In genomic region chr7:128123291-128124037, GRCh38 we compare ENCODE assay signal across 30 cellular contexts.
A peak's percentile ranks its signal among the peaks of the same experiment; 100 is the strongest.
DNase-seq lines count a peak whose midpoint lies in the region; ATAC-seq, FAIRE-seq and TF ChIP-seq lines count a peak whose summit lies in the region.
"Had no signal": no experiment of that assay in that cellular context is flagged by ENCODE, and none has a peak within 500 bp of the region (broad histone marks: within the 10 kb centered on the region; RNA-seq: fewer than 3 reads in every experiment).

No MANE protein-coding gene starts in this region.

- in situ Hi-C loops in K562 (cut with MboI) = no loop called here

- TF ChIP-seq POLR2A in A549 (IDR thresholded peaks at IDR 0.05; ENCODE audit: low read length) (no peak), K562 (conservative IDR thresholded peaks at IDR 0.05) (no peak), esophagus squamous epithelium (IDR thresholded peaks at IDR 0.05) (no peak)

- 0 out of 2 replicates have a peak, but pooled peaks cover 3% of the 10 kb centered on the region for H4K20me1 ChIP-seq in K562 (replicated peaks; ENCODE audit: control insufficient read depth, insufficient read depth, low read length)

- no peaks in the 10 kb centered on the region for H3K9me3 Mint-ChIP-seq in neural crest cell
- H3K9me3 Mint-ChIP-seq: nephron; T-helper 2 cell treated with Interferon-gamma antibody and Interleukin-4, amounts not matched to agents 5 μg/mL and 100 μg/mL, for 36 hours had no signal

- BruUV-seq in K562 (replicated peaks; lab: Mats Ljungman, UMichigan) = no TSS peak

- intact Hi-C loops in K562 (cut with micrococcal nuclease) = loop anchor here (5.0 kb wide), 1 partner anchor 81 kb away; no protein-coding TSS in a partner anchor
- intact Hi-C loops in esophagus squamous epithelium (cut with DNase I) = no loop called here
- intact Hi-C loops in posterior cingulate gyrus (cut with DNase I) = no loop called here

- no peak overlapping the region for H2AFZ ChIP-seq in K562 (ENCODE audit: low read depth, low read length)

- FAIRE-seq in A549 (lab: Jason Lieb, UNC) (no peak), K562 (lab: Jason Lieb, UNC) (no peak)
- FAIRE-seq: G401.6 had no signal

- WGBS in A549 (ENCODE audit: missing lambda C conversion rate) = 78% methylated on average over 12 of the region's 12 CpGs
- WGBS in K562 (ENCODE audit: insufficient coverage, low coverage, missing lambda C conversion rate) = 16% methylated on average over 12 of the region's 12 CpGs
- 80 to 91% methylated on average over 6 to 8 of the region's 12 CpGs for WGBS in esophagus squamous epithelium, 2 donors

- H3K27ac ChIP-seq in A549 (no peak overlapping the region), HEK293 (ENCODE audit: extremely low read depth, low read depth, low read length) (no peak overlapping the region), K562 (ENCODE audit: extremely low read depth, low read depth, low read length) (no peak overlapping the region), esophagus squamous epithelium (no peak overlapping the region)
- H3K27ac ChIP-seq: breast epithelium, foreskin keratinocyte, heart right ventricle, prostate gland, stomach, tibial artery had no signal

- CTCF ChIA-PET in A549 (lab: Yijun Ruan, JAX) = interaction anchor here (0.9 to 2.4 kb wide), 3 partner anchors 11 to 86 kb away, joined by 4 to 10 read pairs (median 4); no protein-coding TSS in a partner anchor
- CTCF ChIA-PET in HEK293 (lab: Yijun Ruan, JAX) = interaction anchor here (0.7 to 1.4 kb wide), 3 partner anchors 13 to 85 kb away, joined by 3 to 5 read pairs (median 4); no protein-coding TSS in a partner anchor
- CTCF ChIA-PET in K562 (lab: Yijun Ruan, JAX; ENCODE audit: low intra/inter-chr PET ratio) = no interaction called here

- no peak overlapping the region for H3K9ac ChIP-seq in K562 (ENCODE audit: insufficient read depth in 1 of 2, low read depth in 2 of 2, low read length in 2 of 2)

- ATAC-seq in A549 (peak; percentile 55 to 56; a peak in 5 of 6 replicates), K562 (peak; percentile 59), GM19035 (IDR thresholded peaks at IDR 0.05; ENCODE audit: unreplicated experiment) (no peak)
- ATAC-seq: foreskin keratinocyte, heart right ventricle, PC-3, Right ventricle myocardium inferior had no signal

- H3K27ac Mint-ChIP-seq in neural crest cell (ENCODE audit: unreplicated experiment) = peak overlapping the region; percentile 45
- H3K27ac Mint-ChIP-seq: B cell; T-helper 2 cell treated with Interferon-gamma antibody and Interleukin-4, amounts not matched to agents 5 μg/mL and 100 μg/mL, for 36 hours had no signal

- H3K4me3 Mint-ChIP-seq in neural crest cell = no peak overlapping the region
- H3K4me3 Mint-ChIP-seq: B cell; nephron; T-helper 2 cell treated with Interferon-gamma antibody and Interleukin-4, amounts not matched to agents 5 μg/mL and 100 μg/mL, for 36 hours had no signal

- POLR2A ChIA-PET in A549 (lab: Yijun Ruan, JAX) = no interaction called here
- POLR2A ChIA-PET in HEK293 (lab: Yijun Ruan, JAX) = no interaction called here
- POLR2A ChIA-PET in K562 (lab: Yijun Ruan, JAX) = interaction anchor here (0.6 kb wide), 4 partner anchors 15 to 679 kb away, joined by 3 to 4 read pairs (median 3); no protein-coding TSS in a partner anchor

- no peaks in the 10 kb centered on the region for H3K79me2 ChIP-seq in K562 (ENCODE audit: control insufficient read depth, insufficient read depth, low read length)

- DNase-seq in A549 (ENCODE audit: low read depth in 1 of 2, low spot score in 1 of 2) (no peak), K562 (ENCODE audit: extremely low read depth in 1 of 4, low spot score in 3 of 4) (no peak), neural crest cell (ENCODE audit: low read depth, low spot score) (no peak), esophagus squamous epithelium (lab: John Stamatoyannopoulos, UW) (no peak), posterior cingulate gyrus (no peak), NCI-H1417 treated with DMSO at 0.1 percent for 48 hours (lab: John Stamatoyannopoulos, UW) (no peak)
- DNase-seq: activated CD4-positive, alpha-beta T cell treated with anti-CD3 and anti-CD28 coated beads for 4 hours; activated naive CD4-positive, alpha-beta T cell treated with anti-CD3 and anti-CD28 coated beads, Interleukin-2, amount 50 U/mL, for 16 hours; amniotic stem cell; effector CD8-positive, alpha-beta T cell; erythroblast; foreskin keratinocyte; heart right ventricle; kidney glomerular epithelial cell; NCI-H146; NCI-H2171 treated with DMSO at 0.1 percent for 48 hours; NCI-H510A treated with DMSO at 0.1 percent for 48 hours; NK-92 treated with Interleukin-12 subunit alpha and Interleukin-12 subunit beta, amount 100 ng/mL, for 24 hours; PC-3; stomach had no signal

- H3K9me3 ChIP-seq in A549 (no peaks in the 10 kb centered on the region), HEK293 (ENCODE audit: control insufficient read depth, insufficient read depth, low read depth, low read length) (no peaks in the 10 kb centered on the region), K562 (replicated peaks; ENCODE audit: control insufficient read depth, insufficient read depth, low read depth, low read length) (no peaks in the 10 kb centered on the region), esophagus squamous epithelium (no peaks in the 10 kb centered on the region)
- H3K9me3 ChIP-seq: breast epithelium, heart right ventricle, prostate gland, stomach, tibial artery had no signal

- H3K4me1 Mint-ChIP-seq in neural crest cell = peaks cover 17% of the 10 kb centered on the region

- H3K27me3 ChIP-seq in K562 (ENCODE audit: control insufficient read depth in 2 of 2, insufficient read depth in 2 of 2, low read length in 2 of 2) (peaks cover 28 to 50% of the 10 kb centered on the region in 2 experiments; a peak in 4 of 5 replicates), esophagus squamous epithelium (peaks cover 0 to 43% (median 0%) of the 10 kb centered on the region in 4 donors)
- H3K27me3 ChIP-seq: breast epithelium, heart right ventricle had no signal

- H3K4me1 ChIP-seq in A549 (no peaks in the 10 kb centered on the region), HEK293 (ENCODE audit: control insufficient read depth, insufficient read depth, low read length) (no peaks in the 10 kb centered on the region), K562 (replicated peaks in 1 of 2; ENCODE audit: control insufficient read depth in 2 of 2, insufficient read depth in 2 of 2, low read length in 2 of 2) (peaks cover 0 to 5% of the 10 kb centered on the region in 2 experiments; a peak in 2 of 5 replicates), esophagus squamous epithelium (no peaks in the 10 kb centered on the region)
- H3K4me1 ChIP-seq: breast epithelium, foreskin keratinocyte, prostate gland, stomach, tibial artery had no signal

- no peak overlapping the region for H3K4me2 ChIP-seq in A549
- H3K4me2 ChIP-seq in K562 (ENCODE audit: insufficient read depth, low read length) = no peak overlapping the region

- H3K27me3 Mint-ChIP-seq in neural crest cell (ENCODE audit: low read depth) = no peaks in the 10 kb centered on the region
- H3K27me3 Mint-ChIP-seq: B cell had no signal

- no peak for TF ChIP-seq EP300 in A549 (IDR thresholded peaks at IDR 0.05)
- TF ChIP-seq EP300 in K562 (IDR thresholded peaks at IDR 0.05; ENCODE audit: low read length) = no peak

- TF ChIP-seq CTCF in A549 (IDR thresholded peaks at IDR 0.05) = no peak
- no peak for TF ChIP-seq CTCF in HEK293 (tag by site-specific recombination; IDR thresholded peaks at IDR 0.05)
- no peak for TF ChIP-seq CTCF in K562 (IDR thresholded peaks at IDR 0.05 in 2 of 3, conservative IDR thresholded peaks at IDR 0.05 in 1 of 3; ENCODE audit: insufficient read depth in 2 of 3, low read depth in 1 of 3, low read length in 3 of 3)
- TF ChIP-seq CTCF in neural crest cell (conservative IDR thresholded peaks at IDR 0.05) = no peak
- TF ChIP-seq CTCF in esophagus squamous epithelium (IDR thresholded peaks at IDR 0.05) = no peak

- H3K4me3 ChIP-seq in A549 (no peak overlapping the region), HEK293 (ENCODE audit: low read depth, low read length) (no peak overlapping the region), K562 (no peak overlapping the region), esophagus squamous epithelium (no peak overlapping the region)
- H3K4me3 ChIP-seq: breast epithelium, heart right ventricle, prostate gland, stomach, tibial artery had no signal

- H3K36me3 ChIP-seq in HEK293 (ENCODE audit: control insufficient read depth in 2 of 2, insufficient read depth in 1 of 2, low read length in 2 of 2) (no peaks in the 10 kb centered on the region), K562 (ENCODE audit: control insufficient read depth, insufficient read depth, low read length) (no peaks in the 10 kb centered on the region), esophagus squamous epithelium (no peaks in the 10 kb centered on the region)
- H3K36me3 ChIP-seq: breast epithelium, heart right ventricle, prostate gland, stomach, tibial artery had no signal

- TF ChIP-seq RAD21 in A549 (conservative IDR thresholded peaks at IDR 0.05 in 1 of 2, IDR thresholded peaks at IDR 0.05 in 1 of 2) (no peak), K562 (CRISPR knock-in tag; conservative IDR thresholded peaks at IDR 0.05 in 1 of 2, IDR thresholded peaks at IDR 0.05 in 1 of 2) (no peak)

- no peaks in the 10 kb centered on the region for H3K9me1 ChIP-seq in K562 (ENCODE audit: control insufficient read depth, insufficient read depth, low read length)

- H3K36me3 Mint-ChIP-seq in neural crest cell (ENCODE audit: low read depth) = no peaks in the 10 kb centered on the region

TF ChIP-seq in A549, 52 proteins besides CTCF, POLR2A, EP300 and RAD21 (continues in another document):
- TF ChIP-seq NR3C1 (IDR thresholded peaks at IDR 0.05) = no peak
- no peak for TF ChIP-seq CBX8 (IDR thresholded peaks at IDR 0.05)
- no peak for TF ChIP-seq RNF2 (IDR thresholded peaks at IDR 0.05; ENCODE audit: borderline replicate concordance, low read depth)
- no peak for TF ChIP-seq JUN (IDR thresholded peaks at IDR 0.05)
- no peak for TF ChIP-seq SREBF2 (IDR thresholded peaks at IDR 0.05)
- no peak for TF ChIP-seq PHF8 (IDR thresholded peaks at IDR 0.05; ENCODE audit: borderline replicate concordance, low read depth)

TF ChIP-seq in HEK293, 187 proteins besides CTCF, POLR2A, EP300 and RAD21:
- TF ChIP-seq ZIC2 (tag by site-specific recombination; IDR thresholded peaks at IDR 0.05) = peak; percentile 71
- TF ChIP-seq ZNF341 (tag by site-specific recombination; IDR thresholded peaks at IDR 0.05; ENCODE audit: low read depth) = no peak

TF ChIP-seq in K562, 482 proteins besides CTCF, POLR2A, EP300 and RAD21 (continues in another document):
- no peak for TF ChIP-seq POLR2H (tag; IDR thresholded peaks at IDR 0.05; ENCODE audit: low read depth)
